Comparison of ENCODE assay signal across 12 cellular contexts in genomic region chr17:28317099-28317964, GRCh38. TPM values are rescaled to one million over a fixed set of nuclear protein-coding genes. Genes with fewer than 3 reads are reported as not detected.
DNase-seq lines count a peak whose midpoint lies in the region; ATAC-seq and TF ChIP-seq lines count a peak whose summit lies in the region.
"Had no signal": no experiment of that assay in that cellular context is flagged by ENCODE, and none has a peak within 500 bp of the region (broad histone marks: within the 10 kb centered on the region; RNA-seq: fewer than 3 reads in every experiment).

No MANE protein-coding gene starts in this region.

- CTCF ChIA-PET in activated CD8-positive, alpha-beta T cell treated with anti-CD3 and anti-CD28 coated beads for 36 hours (lab: Charles Lee): interaction anchor here (1.5 kb wide), 1 partner anchor 19 kb away, joined by 4 read pairs; no protein-coding TSS in a partner anchor

- H3K4me3 ChIP-seq in HAP-1 (peak overlapping the region; percentile 72), vagina (no peak overlapping the region)

- no peaks in the 10 kb centered on the region for H3K27me3 ChIP-seq in HAP-1 (ENCODE audit: low read depth)
- H3K27me3 ChIP-seq in vagina: no peaks in the 10 kb centered on the region

- H3K27ac ChIP-seq in C4-2B: peak overlapping the region; percentile 91
- no peak overlapping the region for H3K27ac ChIP-seq in vagina

- DNase-seq in HAP-1 (ENCODE audit: low spot score in 2 of 2): no peak
- DNase-seq in activated CD8-positive, alpha-beta T cell treated with anti-CD3 and anti-CD28 coated beads for 36 hours: no peak
- DNase-seq in naive B cell: no peak
- DNase-seq in cerebellar cortex (ENCODE audit: low spot score): no peak
- DNase-seq in vagina (ENCODE audit: extremely low spot score in 2 of 2): no peak
- DNase-seq: activated CD4-positive, alpha-beta T cell treated with anti-CD3 and anti-CD28 coated beads, Interleukin-2, amount 50 U/mL, for 1 hour; stimulated activated CD4-positive, alpha-beta T cell treated with anti-CD3 and anti-CD28 coated beads, Interleukin-4, amount 100 ng/mL, for 24 hours had no signal

- no peak for TF ChIP-seq POLR2A in vagina (IDR thresholded peaks at IDR 0.05)

- H3K36me3 ChIP-seq in HAP-1 (replicated peaks) (peaks cover 14% of the 10 kb centered on the region), vagina (no peaks in the 10 kb centered on the region)

- intact Hi-C loops in activated CD8-positive, alpha-beta T cell treated with anti-CD3 and anti-CD28 coated beads for 36 hours (cut with micrococcal nuclease): no loop called here
- intact Hi-C loops in vagina (cut with DNase I): no loop called here

- H3K27me3 Mint-ChIP-seq in activated CD8-positive, alpha-beta T cell treated with anti-CD3 and anti-CD28 coated beads for 36 hours: no peaks in the 10 kb centered on the region
- peaks cover 0 to 18% (median 6%) of the 10 kb centered on the region in 3 donors for H3K27me3 Mint-ChIP-seq in naive B cell

- TF ChIP-seq CTCF in C4-2B (conservative IDR thresholded peaks at IDR 0.05) (no peak), vagina (IDR thresholded peaks at IDR 0.05) (no peak)
- TF ChIP-seq CTCF in activated CD8-positive, alpha-beta T cell treated with anti-CD3 and anti-CD28 coated beads for 36 hours (IDR thresholded peaks at IDR 0.05): no peak

- peaks cover 23% of the 10 kb centered on the region for H3K36me3 Mint-ChIP-seq in activated CD8-positive, alpha-beta T cell treated with anti-CD3 and anti-CD28 coated beads for 36 hours (ENCODE audit: low read depth)
- no peaks in the 10 kb centered on the region for H3K36me3 Mint-ChIP-seq in naive B cell

- H3K9me3 Mint-ChIP-seq in activated CD8-positive, alpha-beta T cell treated with anti-CD3 and anti-CD28 coated beads for 36 hours: no peaks in the 10 kb centered on the region
- H3K9me3 Mint-ChIP-seq in naive B cell: peaks cover 0 to 4% (median 0%) of the 10 kb centered on the region in 7 donors

- peak overlapping the region; percentile 70 for H3K27ac Mint-ChIP-seq in activated CD8-positive, alpha-beta T cell treated with anti-CD3 and anti-CD28 coated beads for 36 hours
- peak overlapping the region in 2 of 6 donors; percentile 52 to 92 for H3K27ac Mint-ChIP-seq in naive B cell

- peaks cover 22% of the 10 kb centered on the region for H3K4me1 ChIP-seq in HAP-1
- peaks cover 19% of the 10 kb centered on the region for H3K4me1 ChIP-seq in vagina

- H3K9me3 ChIP-seq in HAP-1 (no peaks in the 10 kb centered on the region), vagina (no peaks in the 10 kb centered on the region)

- POLR2A ChIA-PET in activated CD8-positive, alpha-beta T cell treated with anti-CD3 and anti-CD28 coated beads for 36 hours (lab: Charles Lee): interaction anchor here (0.6 to 4.7 kb wide), 9 partner anchors 12 to 937 kb away, joined by 3 to 51 read pairs (median 4); partner anchors contain the start of genes IFT20, POLDIP2 and TNFAIP1

- peaks cover 32% of the 10 kb centered on the region for H3K4me1 Mint-ChIP-seq in activated CD8-positive, alpha-beta T cell treated with anti-CD3 and anti-CD28 coated beads for 36 hours (ENCODE audit: low read depth)
- peaks cover 26 to 29% (median 26%) of the 10 kb centered on the region in 3 donors for H3K4me1 Mint-ChIP-seq in naive B cell

- peak overlapping the region; percentile 96 for H3K4me3 Mint-ChIP-seq in activated CD8-positive, alpha-beta T cell treated with anti-CD3 and anti-CD28 coated beads for 36 hours
- H3K4me3 Mint-ChIP-seq in naive B cell: peak overlapping the region in 7 of 8 donors; percentile 88 to 95 (median 93)

- ATAC-seq in activated CD8-positive, alpha-beta T cell treated with anti-CD3 and anti-CD28 coated beads for 36 hours: no peak
- ATAC-seq in naive B cell (ENCODE audit: low read depth in 2 of 2) (no peak), HG03457 (IDR thresholded peaks at IDR 0.05; ENCODE audit: unreplicated experiment) (no peak), GM21737 (IDR thresholded peaks at IDR 0.05; ENCODE audit: unreplicated experiment) (no peak)

- in situ Hi-C loops in HAP-1 (cut with MboI; ENCODE audit: low sequenced_read_pairs): no loop called here

RNA-seq across cellular contexts. Expression of gene TMEM97, which starts 1.7 kb away (rescaled TPM):
- 10 to 100 TPM; 36.1 to 36.2 TPM for total RNA-seq in activated CD8-positive, alpha-beta T cell treated with anti-CD3 and anti-CD28 coated beads for 36 hours
- 1 to 10 TPM; 6.3 to 8.0 (median 6.9) TPM for polyA plus RNA-seq in naive B cell (ENCODE audit: low read depth in 6 of 6)
- total RNA-seq in vagina: 2.5 TPM

RNA-seq across cellular contexts. Expression of gene IFT20, which starts 17.9 kb away (rescaled TPM):
- total RNA-seq in activated CD8-positive, alpha-beta T cell treated with anti-CD3 and anti-CD28 coated beads for 36 hours: 10 to 100 TPM; 16.7 to 18.8 TPM
- polyA plus RNA-seq in naive B cell (ENCODE audit: low read depth in 6 of 6): 10 to 100 TPM; 41.5 to 53.9 (median 49.3) TPM
- 42.5 TPM for total RNA-seq in vagina

RNA-seq across cellular contexts. Expression of gene TNFAIP1, which starts 18.2 kb away (rescaled TPM):
- total RNA-seq in activated CD8-positive, alpha-beta T cell treated with anti-CD3 and anti-CD28 coated beads for 36 hours: 10 to 100 TPM; 19.5 to 20.9 TPM
- 10 to 100 TPM in 2 of 6 donors, 1 to 10 TPM in 4; 4.0 to 11.5 (median 9.4) TPM for polyA plus RNA-seq in naive B cell (ENCODE audit: low read depth in 6 of 6)
- total RNA-seq in vagina: 27.3 TPM

RNA-seq across cellular contexts. Expression of gene POLDIP2, which starts 40.0 kb away (rescaled TPM):
- 10 to 100 TPM; 87.6 to 88.7 TPM for total RNA-seq in activated CD8-positive, alpha-beta T cell treated with anti-CD3 and anti-CD28 coated beads for 36 hours
- 100 to 1,000 TPM in 1 of 6 donors, 10 to 100 TPM in 5; 80.1 to 159 (median 84.3) TPM for polyA plus RNA-seq in naive B cell (ENCODE audit: low read depth in 6 of 6)
- 45.9 TPM for total RNA-seq in vagina

RNA-seq across cellular contexts. Expression of gene SEBOX, which starts 47.7 kb away (rescaled TPM):
- total RNA-seq in activated CD8-positive, alpha-beta T cell treated with anti-CD3 and anti-CD28 coated beads for 36 hours: not detected
- not detected for polyA plus RNA-seq in naive B cell (ENCODE audit: low read depth in 6 of 6)
- total RNA-seq in vagina: not detected
- total RNA-seq: myocyte, urinary bladder had no signal
- polyA plus RNA-seq: urinary bladder had no signal

Comparison
In these comparisons a context has a peak if more than half of its experiments do, and no peak if none do; other contexts are left out.
1. RNA of gene TMEM97, which starts 1.7 kb away (total RNA-seq): 36.1 to 36.2 TPM in activated CD8-positive, alpha-beta T cell treated with anti-CD3 and anti-CD28 coated beads for 36 hours; 2.5 TPM in vagina (single experiment); every median in the first group is over 10 times any median in the second.